ENCODE assay signal across 11 cellular contexts in the genomic region with DNA sequence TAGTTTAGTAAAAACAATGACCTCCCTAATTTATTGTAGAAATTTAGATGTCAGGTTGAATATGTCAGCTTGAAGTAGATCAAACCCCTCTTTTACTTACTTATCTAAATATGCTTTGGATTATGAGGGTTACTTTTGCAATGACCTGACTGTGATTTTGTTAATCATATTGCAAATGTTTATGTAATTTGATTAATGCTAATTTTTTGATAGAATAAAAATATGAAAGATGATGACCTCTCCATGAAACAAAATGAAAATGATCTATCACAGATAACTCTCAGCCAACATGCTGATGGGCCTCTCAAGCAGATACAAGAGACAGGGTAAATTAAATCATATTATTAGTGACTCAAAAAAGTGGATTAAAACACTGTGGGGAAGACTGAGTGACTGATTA.
"Had no signal": no experiment of that assay in that cellular context is flagged by ENCODE, and none has a peak within 500 bp of the region (broad histone marks: within the 10 kb centered on the region; RNA-seq: fewer than 3 reads in every experiment).

No MANE protein-coding gene starts in this region.

- H2AFZ ChIP-seq: GM23248 had no signal

- H3K4me2 ChIP-seq: GM23338 had no signal

- H3K4me3 ChIP-seq: GM23248, GM23338, HAP-1 had no signal

- ATAC-seq: GM23338, HCT116 had no signal

- H3K27ac ChIP-seq: GM23248 had no signal

- H3K9ac ChIP-seq: GM23248 had no signal

- H3K36me3 ChIP-seq: HAP-1 had no signal

- DNase-seq: GM23248, GOT3, H7, H9, HCEC 1CT, HFFc6 had no signal

- H3K4me1 ChIP-seq: HAP-1 had no signal

- FAIRE-seq: H1, H54 had no signal

- H3K9me3 ChIP-seq: HAP-1 had no signal
